Comparison of ENCODE assay signal across 20 cellular contexts in genomic region chr1:166322470-166322869, GRCh38.
"Had no signal": no experiment of that assay in that cellular context is flagged by ENCODE, and none has a peak within 500 bp of the region (broad histone marks: within the 10 kb centered on the region; RNA-seq: fewer than 3 reads in every experiment).

No MANE protein-coding gene starts in this region.

- H3K27me3 ChIP-seq: brain microvascular endothelial cell, cardiac muscle cell had no signal

- DNase-seq: activated CD4-positive, alpha-beta T cell treated with anti-CD3 and anti-CD28 coated beads for 4 hours; activated CD8-positive, alpha-beta memory T cell treated with anti-CD3 and anti-CD28 coated beads, Interleukin-2, amount 50 U/mL, for 4 hours; activated CD8-positive, alpha-beta T cell treated with anti-CD3 and anti-CD28 coated beads for 36 hours; activated gamma-delta T cell treated with Interleukin-2 at 50 U/mL for 16 hours; activated naive CD4-positive, alpha-beta T cell treated with anti-CD3 and anti-CD28 coated beads, Interleukin-2, amount 10 ng/mL, durations not matched to agents 7 days and 5 days; activated naive CD8-positive, alpha-beta T cell treated with anti-CD3 and anti-CD28 coated beads for 36 hours; activated T-cell treated with anti-CD3 and anti-CD28 coated beads, Interleukin-2, amount 50 U/mL, for 72 hours; brain microvascular endothelial cell; NCI-H1092; NCI-H1417; NCI-H1930; NCI-H226; NCI-H526; NCI-H774; NK-92 treated with Interleukin-12 subunit alpha and Interleukin-12 subunit beta, amount 100 ng/mL, for 24 hours; PC-3; SHP77 had no signal

- FAIRE-seq: RCC 7860 had no signal

- ATAC-seq: activated CD4-positive, CD25-positive, alpha-beta regulatory T cell treated with anti-CD3 and anti-CD28 coated beads, Interleukin-2, amount 50 U/mL, for 24 hours; activated CD8-positive, alpha-beta T cell treated with anti-CD3 and anti-CD28 coated beads for 36 hours; activated T-cell treated with anti-CD3 and anti-CD28 coated beads, Interleukin-2, amount 50 U/mL, for 72 hours; PC-3 had no signal

- H3K4me3 ChIP-seq: cardiac muscle cell had no signal

- H3K27ac ChIP-seq: brain microvascular endothelial cell, cardiac muscle cell had no signal

- H3K36me3 ChIP-seq: brain microvascular endothelial cell, cardiac muscle cell had no signal
